In the genomic region with DNA sequence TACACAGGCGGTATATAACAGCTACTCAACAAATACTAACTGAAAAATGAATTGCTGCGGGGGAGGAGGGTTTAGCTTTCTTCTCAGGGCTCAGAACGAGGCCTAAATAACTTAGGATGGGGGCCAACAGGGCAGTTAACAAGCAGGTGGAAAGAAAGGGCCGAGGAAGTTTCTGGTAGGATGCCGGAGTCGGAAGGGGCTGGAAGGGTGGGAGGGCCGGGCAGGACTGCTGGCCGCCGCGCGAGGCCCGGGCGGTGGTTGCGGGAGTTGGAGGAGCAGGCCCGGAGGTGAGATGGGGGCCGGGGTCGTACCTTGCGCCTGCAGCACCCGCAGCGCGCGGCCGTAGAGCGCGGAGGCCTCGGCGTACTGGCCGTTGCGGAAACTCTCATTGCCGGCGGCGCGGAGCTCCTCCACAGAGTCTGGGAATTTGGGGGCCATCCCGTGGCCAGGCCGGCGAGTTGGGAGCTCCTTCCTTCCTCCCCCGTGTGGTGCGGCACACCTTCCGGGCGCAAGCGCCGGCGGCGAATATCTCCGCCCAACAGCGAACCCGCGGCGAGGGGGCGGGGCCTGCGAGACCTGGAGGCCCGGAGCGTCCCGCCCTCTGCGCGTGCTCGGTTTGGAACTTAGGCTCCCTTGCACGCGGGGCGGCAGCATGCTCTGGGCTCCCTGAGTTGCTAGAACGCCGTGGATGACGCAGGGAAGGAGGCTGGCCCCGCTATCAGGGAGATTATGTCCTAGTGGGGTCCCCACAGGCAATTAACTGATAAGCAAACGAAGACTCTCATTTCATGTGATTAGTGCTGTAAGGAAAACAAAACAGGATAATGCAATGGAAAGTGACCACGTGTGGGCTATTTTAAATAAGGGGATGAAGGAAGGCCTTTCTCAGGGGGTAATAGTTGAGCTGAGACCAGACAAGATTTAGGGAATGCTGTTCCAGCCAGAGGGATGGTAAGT, we compare ENCODE assay signal across 8 cellular contexts. TPM values are rescaled to one million over a fixed set of nuclear protein-coding genes. Genes with fewer than 3 reads are reported as not detected.
A peak's percentile ranks its signal among the peaks of the same experiment; 100 is the strongest.
DNase-seq lines count a peak whose midpoint lies in the region; ATAC-seq and TF ChIP-seq lines count a peak whose summit lies in the region.

Gene TOMM34 (minus strand): TSS at position 502 of the 957 bp plus-strand sequence. CDS start 64 bp downstream, at position 438.

- peaks cover 22% of the 10 kb centered on the region for H3K36me3 Mint-ChIP-seq in activated CD4-positive, alpha-beta T cell treated with anti-CD3 and anti-CD28 coated beads, Interleukin-2, amount 10 ng/mL, durations not matched to agents 7 days and 5 days (ENCODE audit: low read depth)

- peaks cover 75% of the 10 kb centered on the region for H3K4me1 Mint-ChIP-seq in activated CD4-positive, alpha-beta T cell treated with anti-CD3 and anti-CD28 coated beads, Interleukin-2, amount 10 ng/mL, durations not matched to agents 7 days and 5 days

- peak within 1 kb of the TSS; percentile 97 for H3K4me3 Mint-ChIP-seq in activated CD4-positive, alpha-beta T cell treated with anti-CD3 and anti-CD28 coated beads, Interleukin-2, amount 10 ng/mL, durations not matched to agents 7 days and 5 days

- H3K27ac Mint-ChIP-seq in activated CD4-positive, alpha-beta T cell treated with anti-CD3 and anti-CD28 coated beads, Interleukin-2, amount 10 ng/mL, durations not matched to agents 7 days and 5 days: peak within 1 kb of the TSS; percentile 92

- H3K27me3 ChIP-seq in BLaER1 treated with 17β-estradiol and CSF1 and Interleukin-3, amounts not matched to agents 10 nM and 100 nM: no peaks in the 10 kb centered on the region

- H3K4me2 ChIP-seq in BLaER1 treated with 17β-estradiol and CSF1 and Interleukin-3, amounts not matched to agents 10 nM and 100 nM: peak within 1 kb of the TSS; percentile 88 to 99 (median 93)

- TF ChIP-seq CTCF in coronary artery (IDR thresholded peaks at IDR 0.05): no peak

- H3K27ac ChIP-seq in BLaER1 treated with 17β-estradiol and CSF1 and Interleukin-3, amounts not matched to agents 10 nM and 100 nM: peak within 1 kb of the TSS; percentile 9 to 89 (median 82); a peak in 21 of 22 replicates
- H3K27ac ChIP-seq in coronary artery: peak within 1 kb of the TSS; percentile 58 to 91

- DNase-seq in NCI-H69 (lab: John Stamatoyannopoulos, UW): peak; percentile 94
- peak; percentile 95 for DNase-seq in activated CD4-positive, alpha-beta T cell treated with anti-CD3 and anti-CD28 coated beads, Interleukin-2, amount 10 ng/mL, durations not matched to agents 7 days and 5 days
- peak; percentile 92 for DNase-seq in coronary artery (ENCODE audit: low spot score)
- DNase-seq in left colon: peak; percentile 95 to 99
- DNase-seq in stimulated activated CD4-positive, alpha-beta T cell treated with anti-CD3 and anti-CD28 coated beads, Interleukin-1b, Interleukin-23, amount 100 ng/mL, for 4 hours (ENCODE audit: low read depth in 2 of 2): peak; percentile 93 to 98

- H3K36me3 ChIP-seq in BLaER1 treated with 17β-estradiol and CSF1 and Interleukin-3, amounts not matched to agents 10 nM and 100 nM: peaks cover 11 to 36% (median 32%) of the 10 kb centered on the region in 11 experiments; a peak in 20 of 22 replicates

- peaks cover 0 to 44% (median 26%) of the 10 kb centered on the region in 11 experiments; a peak in 13 of 22 replicates for H4K20me1 ChIP-seq in BLaER1 treated with 17β-estradiol and CSF1 and Interleukin-3, amounts not matched to agents 10 nM and 100 nM

- peak within 1 kb of the TSS; percentile 59 to 89 (median 82) for H3K4me3 ChIP-seq in BLaER1 treated with 17β-estradiol and CSF1 and Interleukin-3, amounts not matched to agents 10 nM and 100 nM
- peak within 1 kb of the TSS; percentile 95 for H3K4me3 ChIP-seq in coronary artery

- intact Hi-C loops in left colon (cut with DNase I, micrococcal nuclease): no loop called here

- peak within 1 kb of the TSS; percentile 76 to 91 (median 88) for H3K9ac ChIP-seq in BLaER1 treated with 17β-estradiol and CSF1 and Interleukin-3, amounts not matched to agents 10 nM and 100 nM

- POLR2A ChIA-PET in activated CD4-positive, alpha-beta T cell treated with anti-CD3 and anti-CD28 coated beads, Interleukin-2, amount 10 ng/mL, durations not matched to agents 7 days and 5 days (lab: Charles Lee): no interaction called here

- peaks cover 2% of the 10 kb centered on the region for H3K9me3 Mint-ChIP-seq in activated CD4-positive, alpha-beta T cell treated with anti-CD3 and anti-CD28 coated beads, Interleukin-2, amount 10 ng/mL, durations not matched to agents 7 days and 5 days

- ATAC-seq in GM19351 (IDR thresholded peaks at IDR 0.05; ENCODE audit: unreplicated experiment): peak; percentile 86
- peak; percentile 68 for ATAC-seq in HG03520 (IDR thresholded peaks at IDR 0.05; ENCODE audit: unreplicated experiment)
- ATAC-seq in left colon: peak; percentile 98

- H3K9me3 ChIP-seq in BLaER1 treated with 17β-estradiol and CSF1 and Interleukin-3, amounts not matched to agents 10 nM and 100 nM (replicated peaks in 1 of 11): no peaks in the 10 kb centered on the region

- CTCF ChIA-PET in activated CD4-positive, alpha-beta T cell treated with anti-CD3 and anti-CD28 coated beads, Interleukin-2, amount 10 ng/mL, durations not matched to agents 7 days and 5 days (lab: Charles Lee): interaction anchor here (0.8 to 2.8 kb wide), 5 partner anchors 11 to 51 kb away, joined by 3 to 20 read pairs (median 3); no protein-coding TSS in a partner anchor

- peaks cover 42 to 58% (median 46%) of the 10 kb centered on the region in 10 experiments for H3K4me1 ChIP-seq in BLaER1 treated with 17β-estradiol and CSF1 and Interleukin-3, amounts not matched to agents 10 nM and 100 nM

- no peaks in the 10 kb centered on the region for H3K27me3 Mint-ChIP-seq in activated CD4-positive, alpha-beta T cell treated with anti-CD3 and anti-CD28 coated beads, Interleukin-2, amount 10 ng/mL, durations not matched to agents 7 days and 5 days

RNA-seq across cellular contexts. Expression of gene TOMM34, which starts in this region (rescaled TPM):
- total RNA-seq in activated CD4-positive, alpha-beta T cell treated with anti-CD3 and anti-CD28 coated beads, Interleukin-2, amount 10 ng/mL, durations not matched to agents 7 days and 5 days: 10 to 100 TPM; 21.4 to 23.3 TPM
- 10 to 100 TPM; 11.8 to 13.0 TPM for total RNA-seq in left colon

Comparison
In these comparisons a context has a peak if more than half of its experiments do, and no peak if none do; other contexts are left out.
1. Peak in every context shown above with its lines: DNase-seq, ATAC-seq, H3K4me3 ChIP-seq and H3K27ac ChIP-seq.